19 cellular contexts compared by ENCODE assay signal in the genomic region with DNA sequence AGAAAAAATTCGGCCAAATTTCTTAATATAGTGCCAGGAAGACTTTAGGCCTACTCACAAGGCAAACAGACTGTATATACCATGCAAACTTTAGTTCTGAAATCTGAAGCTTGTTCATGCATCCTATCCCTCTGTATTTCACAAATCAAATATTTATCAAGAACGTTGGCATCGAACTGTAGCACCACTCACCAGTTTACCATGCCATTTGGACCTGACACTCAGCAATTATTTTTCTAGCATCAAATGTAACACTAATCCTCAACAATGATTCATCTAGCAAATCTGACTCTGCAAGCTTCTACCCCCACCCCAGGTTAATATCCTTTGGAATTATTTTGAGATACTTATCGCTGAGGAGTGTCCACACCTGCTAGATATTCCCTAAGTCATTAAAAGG.
DNase-seq lines count a peak whose midpoint lies in the region; ATAC-seq, FAIRE-seq and TF ChIP-seq lines count a peak whose summit lies in the region.
"Had no signal": no experiment of that assay in that cellular context is flagged by ENCODE, and none has a peak within 500 bp of the region (broad histone marks: within the 10 kb centered on the region; RNA-seq: fewer than 3 reads in every experiment).

No MANE protein-coding gene starts in this region.

- H3K4me2 ChIP-seq in A549 = peak overlapping the region; percentile 45
- peak overlapping the region; percentile 6; the same call in 1 of the 2 replicates for H3K4me2 ChIP-seq in PC-9
- H3K4me2 ChIP-seq in OCI-LY7 (ENCODE audit: low read length) = no peak overlapping the region

- WGBS in A549 (ENCODE audit: missing lambda C conversion rate) = 5% methylated on average over 4 of the region's 4 CpGs
- 83 to 86% methylated on average over 4 of the region's 4 CpGs for WGBS in sigmoid colon, 2 donors

- H3K27me3 ChIP-seq in PC-9 (ENCODE audit: insufficient read depth, low read depth) (no peaks in the 10 kb centered on the region), sigmoid colon (no peaks in the 10 kb centered on the region)

- DNase-seq in A549 (ENCODE audit: low read depth in 1 of 2, low spot score in 1 of 2) = peak in 1 of 2 experiments; percentile 66
- peak; percentile 64 for DNase-seq in NCI-H2029 (lab: John Stamatoyannopoulos, UW)
- peak; percentile 80 for DNase-seq in NCI-H524 treated with DMSO at 0.1 percent for 48 hours (lab: John Stamatoyannopoulos, UW)
- peak; percentile 2 to 76 for DNase-seq in PC-9
- no peak for DNase-seq in endothelial cell (ENCODE audit: low spot score)
- DNase-seq in sigmoid colon = no peak
- DNase-seq in OCI-LY7 (ENCODE audit: low spot score) = no peak
- no peak for DNase-seq in GM12892 (ENCODE audit: insufficient read length)
- DNase-seq: COR-L47; DMS79; NCI-H187 treated with DMSO at 0.1 percent for 48 hours; NK-92 treated with Interleukin-12 subunit alpha and Interleukin-12 subunit beta, amount 100 ng/mL, for 24 hours had no signal

- H3K9me2 ChIP-seq in PC-9 (ENCODE audit: insufficient read depth) = peaks cover 5% of the 10 kb centered on the region; the same call in 1 of the 2 replicates
- H3K9me2 ChIP-seq in OCI-LY7 (ENCODE audit: insufficient read depth, low read length) = no peaks in the 10 kb centered on the region

- H3K36me3 Mint-ChIP-seq in endothelial cell (ENCODE audit: low read depth, unreplicated experiment) = no peaks in the 10 kb centered on the region
- H3K36me3 Mint-ChIP-seq: IgD-negative memory B cell had no signal

- TF ChIP-seq CTCF in A549 (IDR thresholded peaks at IDR 0.05) = no peak
- TF ChIP-seq CTCF in PC-9 (conservative IDR thresholded peaks at IDR 0.05) = no peak
- TF ChIP-seq CTCF in endothelial cell (IDR thresholded peaks at IDR 0.05; ENCODE audit: unreplicated experiment) = no peak
- TF ChIP-seq CTCF in sigmoid colon (IDR thresholded peaks at IDR 0.05) = no peak
- no peak for TF ChIP-seq CTCF in OCI-LY7 (conservative IDR thresholded peaks at IDR 0.05; ENCODE audit: low read length)

- H3K27me3 Mint-ChIP-seq in endothelial cell (ENCODE audit: unreplicated experiment) = no peaks in the 10 kb centered on the region
- H3K27me3 Mint-ChIP-seq: IgD-negative memory B cell had no signal

- no peak for TF ChIP-seq POLR2A in A549 (IDR thresholded peaks at IDR 0.05; ENCODE audit: low read length)
- TF ChIP-seq POLR2A in sigmoid colon (IDR thresholded peaks at IDR 0.05) = no peak
- no peak for TF ChIP-seq POLR2A in GM12892 (IDR thresholded peaks at IDR 0.05; ENCODE audit: low read depth, low read length)

- no TSS peak for BruUV-seq in PC-9 (replicated peaks; lab: Mats Ljungman, UMichigan)
- BruUV-seq in OCI-LY7 (replicated peaks; lab: Mats Ljungman, UMichigan) = no TSS peak

- H3K27ac ChIP-seq in A549 (peak overlapping the region in 1 of 2 experiments; percentile 42; a peak in 1 of 6 replicates), PC-9 (no peak overlapping the region), sigmoid colon (no peak overlapping the region), OCI-LY7 (ENCODE audit: low read depth, low read length, poor library complexity, severe bottlenecking) (no peak overlapping the region)
- H3K27ac ChIP-seq: C4-2B, HL-60, SK-N-MC had no signal

- no peak overlapping the region for H3K4me3 ChIP-seq in A549
- H3K4me3 ChIP-seq in PC-9 = no peak overlapping the region
- H3K4me3 ChIP-seq in sigmoid colon = no peak overlapping the region
- no peak overlapping the region for H3K4me3 ChIP-seq in OCI-LY7 (ENCODE audit: low read depth, low read length, poor library complexity, severe bottlenecking)
- H3K4me3 ChIP-seq: HAP-1, SK-N-MC had no signal

- H3K36me3 ChIP-seq in PC-9 (ENCODE audit: low read depth) (no peaks in the 10 kb centered on the region), sigmoid colon (no peaks in the 10 kb centered on the region), OCI-LY7 (ENCODE audit: insufficient read depth, low read length) (no peaks in the 10 kb centered on the region)
- H3K36me3 ChIP-seq: HAP-1 had no signal

- H3F3A ChIP-seq in PC-9 (ENCODE audit: insufficient read depth, low read depth) = no peaks in the 10 kb centered on the region

- TF ChIP-seq RAD21 in A549 (conservative IDR thresholded peaks at IDR 0.05 in 1 of 2, IDR thresholded peaks at IDR 0.05 in 1 of 2) = peak in 1 of 2 experiments; percentile 31; a peak in 1 of 5 replicates

- ATAC-seq in A549 = peak; percentile 43 to 90; a peak in 4 of 6 replicates

- TF ChIP-seq EP300 in A549 (IDR thresholded peaks at IDR 0.05) = peak; percentile 60 to 63; a peak in 2 of 5 replicates
- TF ChIP-seq EP300 in sigmoid colon (IDR thresholded peaks at IDR 0.05) = no peak

- no peaks in the 10 kb centered on the region for H3K9me3 Mint-ChIP-seq in endothelial cell (ENCODE audit: unreplicated experiment)

- FAIRE-seq in A549 (lab: Jason Lieb, UNC) (no peak), GM12892 (lab: Jason Lieb, UNC) (no peak)
- FAIRE-seq: A204.1, HTR-8/SVneo had no signal

- H3K4me1 ChIP-seq in A549 = peaks cover 22% of the 10 kb centered on the region
- H3K4me1 ChIP-seq in PC-9 (replicated peaks; ENCODE audit: insufficient read depth) = peaks cover 8% of the 10 kb centered on the region
- H3K4me1 ChIP-seq in sigmoid colon = no peaks in the 10 kb centered on the region
- no peaks in the 10 kb centered on the region for H3K4me1 ChIP-seq in OCI-LY7 (ENCODE audit: insufficient read depth, low read length, poor library complexity, severe bottlenecking)

- no peaks in the 10 kb centered on the region for H3K4me1 Mint-ChIP-seq in endothelial cell (ENCODE audit: unreplicated experiment)
- H3K4me1 Mint-ChIP-seq: IgD-negative memory B cell had no signal

- H2AFZ ChIP-seq in PC-9 = no peak overlapping the region
- no peak overlapping the region for H2AFZ ChIP-seq in OCI-LY7 (ENCODE audit: low read length)

- H3K27ac Mint-ChIP-seq in endothelial cell (ENCODE audit: unreplicated experiment) = no peak overlapping the region
- H3K27ac Mint-ChIP-seq: IgD-negative memory B cell had no signal

- POLR2A ChIA-PET in A549 (lab: Yijun Ruan, JAX) = no interaction called here
- POLR2A ChIA-PET in PC-9 (lab: Charles Lee; ENCODE audit: unreplicated experiment) = interaction anchor here (0.5 kb wide), 1 partner anchor 16 kb away, joined by 5 read pairs; no protein-coding TSS in a partner anchor
- POLR2A ChIA-PET in OCI-LY7 (lab: Charles Lee) = interaction anchor here (1.2 kb wide), 1 partner anchor 10 kb away, joined by 3 read pairs; no protein-coding TSS in a partner anchor

- H3K79me2 ChIP-seq in PC-9 (ENCODE audit: low read depth) = no peaks in the 10 kb centered on the region
- H3K79me2 ChIP-seq in OCI-LY7 (ENCODE audit: insufficient read depth, low read depth, low read length) = no peaks in the 10 kb centered on the region

- no peak overlapping the region for H3K4me3 Mint-ChIP-seq in endothelial cell (ENCODE audit: unreplicated experiment)
- H3K4me3 Mint-ChIP-seq: IgD-negative memory B cell had no signal

- intact Hi-C loops in PC-9 (cut with micrococcal nuclease; ENCODE audit: unreplicated experiment) = no loop called here
- intact Hi-C loops in sigmoid colon (cut with DNase I) = no loop called here
- intact Hi-C loops in OCI-LY7 (cut with micrococcal nuclease; ENCODE audit: unreplicated experiment) = no loop called here

- H3K9me3 ChIP-seq in A549 = no peaks in the 10 kb centered on the region
- H3K9me3 ChIP-seq in PC-9 (ENCODE audit: insufficient read depth, low read depth) = no peaks in the 10 kb centered on the region
- H3K9me3 ChIP-seq in sigmoid colon = no peaks in the 10 kb centered on the region
- H3K9me3 ChIP-seq in OCI-LY7 (ENCODE audit: low read length) = no peaks in the 10 kb centered on the region
- H3K9me3 ChIP-seq: HAP-1 had no signal

- CTCF ChIA-PET in A549 (lab: Yijun Ruan, JAX) (no interaction called here), PC-9 (lab: Charles Lee) (no interaction called here), OCI-LY7 (lab: Charles Lee; ENCODE audit: unreplicated experiment) (no interaction called here)

- H4K20me1 ChIP-seq in PC-9 (ENCODE audit: insufficient read depth) (no peaks in the 10 kb centered on the region), OCI-LY7 (ENCODE audit: insufficient read depth, low read length) (no peaks in the 10 kb centered on the region)

TF ChIP-seq in A549, 52 proteins besides CTCF, POLR2A, EP300 and RAD21:
- TF ChIP-seq CEBPB (IDR thresholded peaks at IDR 0.05) = peak; percentile 32 to 41; a peak in 1 of 4 replicates
- TF ChIP-seq, protein P1, sequence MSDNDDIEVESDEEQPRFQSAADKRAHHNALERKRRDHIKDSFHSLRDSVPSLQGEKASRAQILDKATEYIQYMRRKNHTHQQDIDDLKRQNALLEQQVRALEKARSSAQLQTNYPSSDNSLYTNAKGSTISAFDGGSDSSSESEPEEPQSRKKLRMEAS (IDR thresholded peaks at IDR 0.05) = 0 out of 2 replicates have a peak, but pooled peaks have one; percentile 9
- no peak for TF ChIP-seq HOXA7 (CRISPR knock-in tag; IDR thresholded peaks at IDR 0.05)
- no peak for TF ChIP-seq PHF8 (IDR thresholded peaks at IDR 0.05; ENCODE audit: borderline replicate concordance, low read depth)
- peak; percentile 85 for TF ChIP-seq GATA3 (IDR thresholded peaks at IDR 0.05; ENCODE audit: borderline replicate concordance)
- TF ChIP-seq ZFP36 (IDR thresholded peaks at IDR 0.05; ENCODE audit: borderline replicate concordance, partially characterized antibody) = no peak
- TF ChIP-seq JUN (IDR thresholded peaks at IDR 0.05) = peak; percentile 22 to 40; a peak in 2 of 5 replicates
- TF ChIP-seq FOSL2 (IDR thresholded peaks at IDR 0.05) = 0 out of 2 replicates have a peak, but pooled peaks have one; percentile 18
- peak; percentile 58; the same call in 1 of the 2 replicates for TF ChIP-seq FOSL2 (CRISPR knock-in tag; IDR thresholded peaks at IDR 0.05)
- TF ChIP-seq RARB (CRISPR knock-in tag; IDR thresholded peaks at IDR 0.05) = no peak
- peak; percentile 80 for TF ChIP-seq JUNB (IDR thresholded peaks at IDR 0.05)
TF ChIP-seq in A549: peak in this region for 6.

Comparison
In these comparisons a context has a peak if more than half of its experiments do, and no peak if none do; other contexts are left out.
1. DNase-seq: peak in NCI-H2029 (single experiment), NCI-H524 treated with DMSO at 0.1 percent for 48 hours (single experiment) and PC-9 (2 of 2); none in endothelial cell (single experiment), sigmoid colon (single experiment), OCI-LY7 (single experiment) and GM12892 (single experiment).